In genomic region chr4:133154725-133155124, GRCh38 we compare ENCODE assay signal across 9 cellular contexts. TPM values are rescaled to one million over a fixed set of nuclear protein-coding genes. Genes with fewer than 3 reads are reported as not detected.
A peak's percentile ranks its signal among the peaks of the same experiment; 100 is the strongest.
DNase-seq lines count a peak whose midpoint lies in the region; ATAC-seq and TF ChIP-seq lines count a peak whose summit lies in the region.
"Had no signal": no experiment of that assay in that cellular context is flagged by ENCODE, and none has a peak within 500 bp of the region (broad histone marks: within the 10 kb centered on the region; RNA-seq: fewer than 3 reads in every experiment).

No MANE protein-coding gene starts in this region.

- H3K27ac Mint-ChIP-seq in chondrocyte (ENCODE audit: unreplicated experiment) (no peak overlapping the region), progenitor cell of endocrine pancreas (no peak overlapping the region)

- peaks cover 61% of the 10 kb centered on the region for H3K4me1 Mint-ChIP-seq in chondrocyte (ENCODE audit: low read depth)
- H3K4me1 Mint-ChIP-seq in progenitor cell of endocrine pancreas (ENCODE audit: low read depth): peaks cover 32% of the 10 kb centered on the region

- ATAC-seq in HG02973 (IDR thresholded peaks at IDR 0.05; ENCODE audit: unreplicated experiment): no peak
- no peak for ATAC-seq in HG03097 (IDR thresholded peaks at IDR 0.05; ENCODE audit: low FRiP score, unreplicated experiment)

- peak; percentile 63 for DNase-seq in NAMALWA (ENCODE audit: low spot score)
- DNase-seq in chondrocyte (ENCODE audit: low spot score): no peak
- no peak for DNase-seq in progenitor cell of endocrine pancreas (ENCODE audit: low spot score, unreplicated experiment)
- no peak for DNase-seq in NK-92 treated with Interleukin-12 subunit alpha and Interleukin-12 subunit beta, amount 100 ng/mL, for 24 hours (lab: John Stamatoyannopoulos, UW)
- no peak for DNase-seq in middle frontal gyrus (ENCODE audit: extremely low spot score, low spot score)

- H3K27me3 Mint-ChIP-seq in chondrocyte (ENCODE audit: low read depth) (no peaks in the 10 kb centered on the region), progenitor cell of endocrine pancreas (peaks cover 46% of the 10 kb centered on the region)

- H3K4me3 ChIP-seq in GM12875 (ENCODE audit: low read depth, low read length): no peak overlapping the region

- no peak overlapping the region for H3K4me3 Mint-ChIP-seq in chondrocyte (ENCODE audit: unreplicated experiment)
- no peak overlapping the region for H3K4me3 Mint-ChIP-seq in progenitor cell of endocrine pancreas (ENCODE audit: low read depth)

- no peaks in the 10 kb centered on the region for H3K36me3 Mint-ChIP-seq in chondrocyte (ENCODE audit: low read depth)
- H3K36me3 Mint-ChIP-seq in progenitor cell of endocrine pancreas (ENCODE audit: insufficient read depth): no peaks in the 10 kb centered on the region

- H3K9me3 Mint-ChIP-seq in chondrocyte (ENCODE audit: low read depth): no peaks in the 10 kb centered on the region
- no peaks in the 10 kb centered on the region for H3K9me3 Mint-ChIP-seq in progenitor cell of endocrine pancreas (ENCODE audit: low read depth)

- TF ChIP-seq CTCF in GM12875 (IDR thresholded peaks at IDR 0.05; ENCODE audit: borderline replicate concordance, insufficient read depth, low read depth, low read length) (peak; percentile 42; the same call in 1 of the 2 replicates), chondrocyte (IDR thresholded peaks at IDR 0.05) (peak; percentile 90), progenitor cell of endocrine pancreas (IDR thresholded peaks at IDR 0.05; ENCODE audit: unreplicated experiment) (peak; percentile 80)

RNA-seq across cellular contexts. Expression of gene PCDH10, which starts 5.6 kb away (rescaled TPM):
- total RNA-seq in chondrocyte: 30.2 to 69.6 TPM (median 30.5 TPM) in 3 replicates
- 0.53 and 0.69 TPM in 2 replicates for total RNA-seq in progenitor cell of endocrine pancreas
- total RNA-seq: T-helper 2 cell treated with Interferon-gamma antibody and Interleukin-4, amounts not matched to agents 100 ng/mL and 5 ng/mL, for 36 hours had no signal

Comparison
In these comparisons a context has a peak if more than half of its experiments do, and no peak if none do; other contexts are left out.
1. RNA of gene PCDH10, which starts 5.6 kb away (total RNA-seq): 30.2 to 69.6 TPM in chondrocyte; 0.53 to 0.69 TPM in progenitor cell of endocrine pancreas; every median in the first group is over 10 times any median in the second.
2. Peak in every context shown above with its lines, with median percentiles within 50 percentile points of each other: CTCF ChIP-seq.